In the genomic region with DNA sequence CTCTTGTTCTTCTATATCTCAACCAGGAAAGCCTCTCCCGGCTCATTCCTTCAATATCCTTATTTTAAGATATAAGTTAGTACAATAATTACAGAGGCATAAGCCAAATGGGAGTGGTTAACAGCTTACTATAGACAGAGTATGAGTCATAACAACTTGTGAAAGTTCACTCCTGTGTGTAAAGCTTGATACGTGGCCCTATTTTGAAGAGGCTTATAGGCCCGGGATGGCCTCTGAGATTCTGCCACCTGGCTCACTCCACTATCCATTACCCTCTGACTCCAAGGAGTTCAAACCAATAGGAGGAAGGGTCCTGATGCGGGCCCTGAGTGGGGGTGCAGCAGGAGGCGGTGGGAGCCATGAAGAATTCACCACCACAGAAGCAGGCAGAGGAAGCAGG, we compare ENCODE assay signal across 8 cellular contexts. TPM values are rescaled to one million over a fixed set of nuclear protein-coding genes. Genes with fewer than 3 reads are reported as not detected.
DNase-seq lines count a peak whose midpoint lies in the region; ATAC-seq and TF ChIP-seq lines count a peak whose summit lies in the region.

No MANE protein-coding gene starts in this region.

- DNase-seq in CD8-positive, alpha-beta memory T cell: no peak
- DNase-seq in amniotic epithelial cell (ENCODE audit: low read depth) (peak; percentile 62), osteoblast (ENCODE audit: insufficient read length, low spot score, missing footprints) (peak; percentile 92), NCI-H446 treated with DMSO at 0.1 percent for 48 hours (lab: John Stamatoyannopoulos, UW) (no peak), OCI-LY7 (ENCODE audit: low spot score) (no peak), NCI-H526 treated with DMSO at 0.1 percent for 48 hours (lab: John Stamatoyannopoulos, UW) (no peak)

- H3K36me3 ChIP-seq in CD8-positive, alpha-beta memory T cell (ENCODE audit: insufficient read depth, low read length): peaks cover 44% of the 10 kb centered on the region
- peaks cover 75% of the 10 kb centered on the region for H3K36me3 ChIP-seq in osteoblast (ENCODE audit: insufficient read depth, low read length)
- peaks cover 57% of the 10 kb centered on the region for H3K36me3 ChIP-seq in OCI-LY7 (ENCODE audit: insufficient read depth, low read length)

- POLR2A ChIA-PET in CD8-positive, alpha-beta memory T cell (lab: Charles Lee): no interaction called here
- POLR2A ChIA-PET in OCI-LY7 (lab: Charles Lee): interaction anchor here (1.4 kb wide), 1 partner anchor 22 kb away, joined by 3 read pairs; no protein-coding TSS in a partner anchor

- no peaks in the 10 kb centered on the region for H3K9me3 ChIP-seq in CD8-positive, alpha-beta memory T cell (ENCODE audit: low read length)
- H3K9me3 ChIP-seq in osteoblast (ENCODE audit: low read depth, low read length) (no peaks in the 10 kb centered on the region), OCI-LY7 (ENCODE audit: low read length) (no peaks in the 10 kb centered on the region)

- H3K4me1 Mint-ChIP-seq in CD8-positive, alpha-beta memory T cell: peaks cover 72 to 83% (median 73%) of the 10 kb centered on the region in 3 donors

- H3K27ac Mint-ChIP-seq in CD8-positive, alpha-beta memory T cell: peak overlapping the region; percentile 88 to 100 (median 98)

- BruUV-seq in OCI-LY7 (replicated peaks; lab: Mats Ljungman, UMichigan): no TSS peak

- peaks cover 29% of the 10 kb centered on the region for H4K20me1 ChIP-seq in osteoblast (ENCODE audit: insufficient read depth, low read length)
- H4K20me1 ChIP-seq in OCI-LY7 (ENCODE audit: insufficient read depth, low read length): no peaks in the 10 kb centered on the region

- H3K27ac ChIP-seq in CD8-positive, alpha-beta memory T cell (ENCODE audit: low read depth, low read length): no peak overlapping the region
- peak overlapping the region; percentile 64 for H3K27ac ChIP-seq in osteoblast (ENCODE audit: low read depth, low read length)
- no peak overlapping the region for H3K27ac ChIP-seq in OCI-LY7 (ENCODE audit: low read depth, low read length, poor library complexity, severe bottlenecking)

- intact Hi-C loops in OCI-LY7 (cut with micrococcal nuclease; ENCODE audit: unreplicated experiment): no loop called here

- peaks cover 35% of the 10 kb centered on the region for H3K4me1 ChIP-seq in CD8-positive, alpha-beta memory T cell (ENCODE audit: insufficient read depth, low read length)
- H3K4me1 ChIP-seq in osteoblast (ENCODE audit: insufficient read depth, low read length) (peaks cover 32% of the 10 kb centered on the region), OCI-LY7 (ENCODE audit: insufficient read depth, low read length, poor library complexity, severe bottlenecking) (peaks cover 1% of the 10 kb centered on the region)

- H3K27me3 Mint-ChIP-seq in CD8-positive, alpha-beta memory T cell: peaks cover 0 to 8% of the 10 kb centered on the region in 2 donors

- CTCF ChIA-PET in CD8-positive, alpha-beta memory T cell (lab: Charles Lee): interaction anchor here (1.5 to 1.9 kb wide), 2 partner anchors 40 to 96 kb away, joined by 3 to 4 read pairs; no protein-coding TSS in a partner anchor
- CTCF ChIA-PET in OCI-LY7 (lab: Charles Lee; ENCODE audit: unreplicated experiment): no interaction called here

- peaks cover 28 to 93% (median 35%) of the 10 kb centered on the region in 3 donors for H3K36me3 Mint-ChIP-seq in CD8-positive, alpha-beta memory T cell

- H3K4me3 Mint-ChIP-seq in CD8-positive, alpha-beta memory T cell: peak overlapping the region in 6 of 7 donors; percentile 61 to 82 (median 74)

- no peak overlapping the region for H3K4me3 ChIP-seq in CD8-positive, alpha-beta memory T cell (ENCODE audit: low read length)
- no peak overlapping the region for H3K4me3 ChIP-seq in osteoblast (ENCODE audit: insufficient read depth, low read length)
- H3K4me3 ChIP-seq in OCI-LY7 (ENCODE audit: low read depth, low read length, poor library complexity, severe bottlenecking): no peak overlapping the region

- H3K4me2 ChIP-seq in osteoblast (ENCODE audit: insufficient read depth, low read length) (no peak overlapping the region), OCI-LY7 (ENCODE audit: low read length) (no peak overlapping the region)

- H3K9me2 ChIP-seq in OCI-LY7 (ENCODE audit: insufficient read depth, low read length): no peaks in the 10 kb centered on the region

- ATAC-seq in GM19395 (IDR thresholded peaks at IDR 0.05; ENCODE audit: unreplicated experiment) (peak; percentile 88), HG03432 (IDR thresholded peaks at IDR 0.05; ENCODE audit: unreplicated experiment) (peak; percentile 79)

- H2AFZ ChIP-seq in osteoblast (ENCODE audit: low read length) (no peak overlapping the region), OCI-LY7 (ENCODE audit: low read length) (no peak overlapping the region)

- no peaks in the 10 kb centered on the region for H3K27me3 ChIP-seq in CD8-positive, alpha-beta memory T cell (ENCODE audit: insufficient read depth, low read length, poor library complexity, severe bottlenecking)
- no peaks in the 10 kb centered on the region for H3K27me3 ChIP-seq in osteoblast (ENCODE audit: insufficient read depth, low read length)

- no peak for TF ChIP-seq CTCF in osteoblast (IDR thresholded peaks at IDR 0.05; ENCODE audit: extremely low read depth, low read depth, low read length)
- TF ChIP-seq CTCF in OCI-LY7 (conservative IDR thresholded peaks at IDR 0.05; ENCODE audit: low read length): no peak

- H3K79me2 ChIP-seq in osteoblast (ENCODE audit: insufficient read depth, low read length): peaks cover 79% of the 10 kb centered on the region
- no peaks in the 10 kb centered on the region for H3K79me2 ChIP-seq in OCI-LY7 (ENCODE audit: insufficient read depth, low read depth, low read length)

- H3K9me3 Mint-ChIP-seq in CD8-positive, alpha-beta memory T cell: no peaks in the 10 kb centered on the region

RNA-seq across cellular contexts. Expression of a gene that starts 36.6 kb away (rescaled TPM):
- total RNA-seq in CD8-positive, alpha-beta memory T cell: 10 to 100 TPM; 38.0 to 38.3 TPM
- 41.6 TPM for polyA plus RNA-seq in CD8-positive, alpha-beta memory T cell
- 63.7 and 76.3 TPM in 2 replicates for total RNA-seq in osteoblast
- total RNA-seq in OCI-LY7 (2014; rRNA removed; shearing (Covaris generic)): 8.1 and 12.8 TPM in 2 replicates
- 38.7 and 43.7 TPM in 2 replicates for total RNA-seq in OCI-LY7 (2022)

RNA-seq across cellular contexts. Expression of a gene that starts 54.0 kb away (rescaled TPM):
- 10 to 100 TPM; 27.5 to 27.6 TPM for total RNA-seq in CD8-positive, alpha-beta memory T cell
- 21.2 TPM for polyA plus RNA-seq in CD8-positive, alpha-beta memory T cell
- 31.1 and 31.8 TPM in 2 replicates for total RNA-seq in osteoblast
- total RNA-seq in OCI-LY7 (2014; rRNA removed; shearing (Covaris generic)): 20.0 and 22.0 TPM in 2 replicates
- 26.7 and 27.9 TPM in 2 replicates for total RNA-seq in OCI-LY7 (2022)

Comparison
In these comparisons a context has a peak if more than half of its experiments do, and no peak if none do; other contexts are left out.
1. DNase-seq: peak in amniotic epithelial cell (single experiment) and osteoblast (single experiment); none in CD8-positive, alpha-beta memory T cell (0 of 5), NCI-H446 treated with DMSO at 0.1 percent for 48 hours (single experiment), OCI-LY7 (single experiment) and NCI-H526 treated with DMSO at 0.1 percent for 48 hours (single experiment).